In the genomic region with DNA sequence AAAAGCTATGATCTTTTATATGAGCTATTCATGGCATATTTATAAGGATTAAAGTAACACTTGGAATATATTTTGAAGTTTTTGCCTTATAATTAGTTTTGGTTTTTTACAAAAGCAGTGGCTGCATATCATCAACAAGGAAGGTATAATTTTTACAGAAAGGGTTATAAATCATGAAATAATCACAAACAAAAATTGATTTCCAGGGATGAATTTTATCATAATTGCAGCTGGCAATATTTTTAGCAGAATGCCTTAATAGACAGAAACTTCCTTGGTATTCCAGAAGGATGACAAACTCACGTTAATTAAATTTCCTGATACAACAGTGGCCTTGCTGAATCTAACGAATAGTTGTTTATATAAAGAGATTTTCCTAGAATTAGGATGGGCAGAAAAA, we compare ENCODE assay signal across 35 cellular contexts.
"Had no signal": no experiment of that assay in that cellular context is flagged by ENCODE, and none has a peak within 500 bp of the region (broad histone marks: within the 10 kb centered on the region; RNA-seq: fewer than 3 reads in every experiment).

No MANE protein-coding gene starts in this region.

- H3K9ac ChIP-seq: KMS-11 had no signal

- DNase-seq: Karpas-422, Kasumi-1, KG1, MG63, MM.1S, MV-4-11, NCI-H1048, NCI-H1092, NCI-H1092 treated with DMSO at 0.1 percent for 48 hours, NCI-H1105, NCI-H1105 treated with DMSO at 0.1 percent for 48 hours, NCI-H1417, NCI-H1417 treated with DMSO at 0.1 percent for 48 hours, NCI-H1436, NCI-H1436 treated with DMSO at 0.1 percent for 48 hours, NCI-H146, NCI-H1694, NCI-H1694 treated with DMSO at 0.1 percent for 48 hours, NCI-H187, NCI-H187 treated with DMSO at 0.1 percent for 48 hours, NCI-H1930, NCI-H2029, NCI-H2029 treated with DMSO at 0.1 percent for 48 hours, NCI-H2081, NCI-H2081 treated with DMSO at 0.1 percent for 48 hours, NCI-H2107, NCI-H2171, NCI-H2171 treated with DMSO at 0.1 percent for 48 hours, NCI-H2227 treated with DMSO at 0.1 percent for 48 hours, NCI-H226, NCI-H345, NCI-H446, NCI-H446 treated with DMSO at 0.1 percent for 48 hours, NCI-H510A had no signal

- H3K9me3 ChIP-seq: MG63 had no signal

- H3K4me2 ChIP-seq: KMS-11 had no signal

- H3K27ac ChIP-seq: KMS-11 had no signal

- H3K4me3 ChIP-seq: MG63 had no signal

- H3K36me3 ChIP-seq: MG63 had no signal

- H3K27me3 ChIP-seq: MG63 had no signal
